In genomic region chr3:197656124-197656523, GRCh38 we compare ENCODE assay signal across 7 cellular contexts.
DNase-seq lines count a peak whose midpoint lies in the region; ATAC-seq and TF ChIP-seq lines count a peak whose summit lies in the region.
"Not testable (repeated sequence)": the region's sequence is repeated elsewhere in the genome, so short reads cannot be mapped to it uniquely, and the experiment has no call there.

No MANE protein-coding gene starts in this region.

- H3K36me3 Mint-ChIP-seq in Calu3 (ENCODE audit: insufficient read depth, unreplicated experiment); activated CD4-positive, alpha-beta T cell treated with anti-CD3 and anti-CD28 coated beads, Interleukin-2, amount 10 ng/mL, durations not matched to agents 24 days and 14 days (ENCODE audit: low read depth); activated T-cell treated with anti-CD3 and anti-CD28 coated beads, Interleukin-2, amount 50 U/mL, for 72 hours (ENCODE audit: insufficient read depth in 2 of 2); activated naive CD8-positive, alpha-beta T cell treated with anti-CD3 and anti-CD28 coated beads for 36 hours; memory B cell; neural progenitor cell: not testable (repeated sequence)

- CTCF ChIA-PET in Calu3 (lab: Charles Lee): not testable (repeated sequence)

- not testable (repeated sequence) for H3K79me2 ChIP-seq in OCI-LY1 (ENCODE audit: insufficient read depth, low read length); neural progenitor cell (ENCODE audit: low read depth)

- peak overlapping the region; percentile 95 for H3K27ac ChIP-seq in OCI-LY1 (ENCODE audit: low read depth, low read length, poor library complexity, severe bottlenecking)
- H3K27ac ChIP-seq in neural progenitor cell: not testable (repeated sequence)

- not testable (repeated sequence) for H4K20me1 ChIP-seq in OCI-LY1 (ENCODE audit: insufficient read depth, low read length); neural progenitor cell (ENCODE audit: low read depth)

- H3K4me3 ChIP-seq in OCI-LY1 (ENCODE audit: low read depth, low read length, poor library complexity, severe bottlenecking): peak overlapping the region; percentile 41
- H3K4me3 ChIP-seq in neural progenitor cell: not testable (repeated sequence)

- H3K4me1 Mint-ChIP-seq in Calu3 (ENCODE audit: low read depth, unreplicated experiment); memory B cell; neural progenitor cell: not testable (repeated sequence)
- H3K4me1 Mint-ChIP-seq in activated CD4-positive, alpha-beta T cell treated with anti-CD3 and anti-CD28 coated beads, Interleukin-2, amount 10 ng/mL, durations not matched to agents 24 days and 14 days: peaks cover 15% of the 10 kb centered on the region
- H3K4me1 Mint-ChIP-seq in activated T-cell treated with anti-CD3 and anti-CD28 coated beads, Interleukin-2, amount 50 U/mL, for 72 hours (ENCODE audit: low read depth): peaks cover 21% of the 10 kb centered on the region
- H3K4me1 Mint-ChIP-seq in activated naive CD8-positive, alpha-beta T cell treated with anti-CD3 and anti-CD28 coated beads for 36 hours: peaks cover 19% of the 10 kb centered on the region

- not testable (repeated sequence) for H2AFZ ChIP-seq in OCI-LY1 (ENCODE audit: low read length); neural progenitor cell (replicated peaks)

- not testable (repeated sequence) for DNase-seq in Calu3; activated CD4-positive, alpha-beta T cell treated with anti-CD3 and anti-CD28 coated beads, Interleukin-2, amount 10 ng/mL, durations not matched to agents 24 days and 14 days; activated T-cell treated with anti-CD3 and anti-CD28 coated beads, Interleukin-2, amount 50 U/mL, for 72 hours; activated naive CD8-positive, alpha-beta T cell treated with anti-CD3 and anti-CD28 coated beads for 36 hours; memory B cell (ENCODE audit: low spot score in 2 of 2); neural progenitor cell (ENCODE audit: low spot score)

- not testable (repeated sequence) for H3K27me3 Mint-ChIP-seq in Calu3 (ENCODE audit: unreplicated experiment); activated CD4-positive, alpha-beta T cell treated with anti-CD3 and anti-CD28 coated beads, Interleukin-2, amount 10 ng/mL, durations not matched to agents 24 days and 14 days; activated T-cell treated with anti-CD3 and anti-CD28 coated beads, Interleukin-2, amount 50 U/mL, for 72 hours (ENCODE audit: low read depth); activated naive CD8-positive, alpha-beta T cell treated with anti-CD3 and anti-CD28 coated beads for 36 hours; memory B cell; neural progenitor cell (ENCODE audit: insufficient read depth, low read depth)

- not testable (repeated sequence) for H3K27me3 ChIP-seq in OCI-LY1 (ENCODE audit: insufficient read depth, low read length); neural progenitor cell

- not testable (repeated sequence) for H3K9me3 ChIP-seq in OCI-LY1 (ENCODE audit: low read length); neural progenitor cell (ENCODE audit: low read depth)

- H3K4me3 Mint-ChIP-seq in Calu3 (ENCODE audit: low read depth, unreplicated experiment): peak overlapping the region; percentile 56
- peak overlapping the region; percentile 64 for H3K4me3 Mint-ChIP-seq in activated CD4-positive, alpha-beta T cell treated with anti-CD3 and anti-CD28 coated beads, Interleukin-2, amount 10 ng/mL, durations not matched to agents 24 days and 14 days
- peak overlapping the region; percentile 79 to 85 for H3K4me3 Mint-ChIP-seq in activated T-cell treated with anti-CD3 and anti-CD28 coated beads, Interleukin-2, amount 50 U/mL, for 72 hours
- H3K4me3 Mint-ChIP-seq in activated naive CD8-positive, alpha-beta T cell treated with anti-CD3 and anti-CD28 coated beads for 36 hours: peak overlapping the region; percentile 13
- H3K4me3 Mint-ChIP-seq in memory B cell: peak overlapping the region; percentile 62
- peak overlapping the region; percentile 62 for H3K4me3 Mint-ChIP-seq in neural progenitor cell

- H3K9me2 ChIP-seq in OCI-LY1 (ENCODE audit: low read depth, low read length): not testable (repeated sequence)

- H3F3A ChIP-seq in OCI-LY1 (ENCODE audit: insufficient read depth, low read length); neural progenitor cell (ENCODE audit: low read depth): not testable (repeated sequence)

- H3K36me3 ChIP-seq in OCI-LY1 (ENCODE audit: insufficient read depth, low read length); neural progenitor cell: not testable (repeated sequence)

- H3K4me2 ChIP-seq in OCI-LY1 (ENCODE audit: low read length): peak overlapping the region; percentile 49
- H3K4me2 ChIP-seq in neural progenitor cell: not testable (repeated sequence)

- intact Hi-C loops in Calu3 (cut with micrococcal nuclease; ENCODE audit: unreplicated experiment); activated CD4-positive, alpha-beta T cell treated with anti-CD3 and anti-CD28 coated beads, Interleukin-2, amount 10 ng/mL, durations not matched to agents 24 days and 14 days (cut with micrococcal nuclease): not testable (repeated sequence)

- H3K27ac Mint-ChIP-seq in Calu3 (ENCODE audit: unreplicated experiment); memory B cell; neural progenitor cell: not testable (repeated sequence)
- peak overlapping the region; percentile 81 for H3K27ac Mint-ChIP-seq in activated CD4-positive, alpha-beta T cell treated with anti-CD3 and anti-CD28 coated beads, Interleukin-2, amount 10 ng/mL, durations not matched to agents 24 days and 14 days
- H3K27ac Mint-ChIP-seq in activated T-cell treated with anti-CD3 and anti-CD28 coated beads, Interleukin-2, amount 50 U/mL, for 72 hours: peak overlapping the region; percentile 87
- peak overlapping the region; percentile 57 for H3K27ac Mint-ChIP-seq in activated naive CD8-positive, alpha-beta T cell treated with anti-CD3 and anti-CD28 coated beads for 36 hours

- not testable (repeated sequence) for BruUV-seq in Calu3 (replicated peaks; lab: Mats Ljungman, UMichigan)

- H3K9me3 Mint-ChIP-seq in Calu3 (ENCODE audit: low read depth, unreplicated experiment); activated CD4-positive, alpha-beta T cell treated with anti-CD3 and anti-CD28 coated beads, Interleukin-2, amount 10 ng/mL, durations not matched to agents 24 days and 14 days; activated T-cell treated with anti-CD3 and anti-CD28 coated beads, Interleukin-2, amount 50 U/mL, for 72 hours; activated naive CD8-positive, alpha-beta T cell treated with anti-CD3 and anti-CD28 coated beads for 36 hours; memory B cell; neural progenitor cell: not testable (repeated sequence)

- H3K9ac ChIP-seq in OCI-LY1 (ENCODE audit: low read length): peak overlapping the region; percentile 44; the same call in 1 of the 2 replicates
- not testable (repeated sequence) for H3K9ac ChIP-seq in neural progenitor cell

- peaks cover 60% of the 10 kb centered on the region for H3K4me1 ChIP-seq in OCI-LY1 (ENCODE audit: insufficient read depth, low read length, severe bottlenecking)
- H3K4me1 ChIP-seq in neural progenitor cell: not testable (repeated sequence)

- not testable (repeated sequence) for TF ChIP-seq CTCF in Calu3 (IDR thresholded peaks at IDR 0.05; ENCODE audit: unreplicated experiment); OCI-LY1 (IDR thresholded peaks at IDR 0.05; ENCODE audit: low read length); neural progenitor cell (IDR thresholded peaks at IDR 0.05)

- peak in 1 of 2 donors; percentile 5 for ATAC-seq in activated T-cell treated with anti-CD3 and anti-CD28 coated beads, Interleukin-2, amount 50 U/mL, for 72 hours (replicated peaks in 1 of 2)
- not testable (repeated sequence) for ATAC-seq in memory B cell (ENCODE audit: low read depth)

Comparison
In these comparisons a context has a peak if more than half of its experiments do, and no peak if none do; other contexts are left out.
1. H3K4me3 Mint-ChIP-seq: peak in every context shown above with its lines; median percentile 82 in activated T-cell treated with anti-CD3 and anti-CD28 coated beads, Interleukin-2, amount 50 U/mL, for 72 hours; 64 in activated CD4-positive, alpha-beta T cell treated with anti-CD3 and anti-CD28 coated beads, Interleukin-2, amount 10 ng/mL, durations not matched to agents 24 days and 14 days; 62 in memory B cell; 62 in neural progenitor cell; 56 in Calu3; 13 in activated naive CD8-positive, alpha-beta T cell treated with anti-CD3 and anti-CD28 coated beads for 36 hours.